10 cellular contexts compared by ENCODE assay signal in genomic region chr11:22634897-22635629, GRCh38. TPM values are rescaled to one million over a fixed set of nuclear protein-coding genes. Genes with fewer than 3 reads are reported as not detected.
DNase-seq lines count a peak whose midpoint lies in the region; ATAC-seq and TF ChIP-seq lines count a peak whose summit lies in the region.
"Had no signal": no experiment of that assay in that cellular context is flagged by ENCODE, and none has a peak within 500 bp of the region (broad histone marks: within the 10 kb centered on the region; RNA-seq: fewer than 3 reads in every experiment).

No MANE protein-coding gene starts in this region.

- intact Hi-C loops in left colon (cut with DNase I, micrococcal nuclease) = no loop called here

- H3K9me3 Mint-ChIP-seq in activated CD8-positive, alpha-beta T cell treated with anti-CD3 and anti-CD28 coated beads, Interleukin-2, amount 10 ng/mL, durations not matched to agents 7 days and 5 days (ENCODE audit: insufficient read depth) = no peaks in the 10 kb centered on the region
- H3K9me3 Mint-ChIP-seq in mesothelial cell of epicardium = no peaks in the 10 kb centered on the region
- H3K9me3 Mint-ChIP-seq: central memory CD8-positive, alpha-beta T cell had no signal

- H3K27ac Mint-ChIP-seq in activated CD8-positive, alpha-beta T cell treated with anti-CD3 and anti-CD28 coated beads, Interleukin-2, amount 10 ng/mL, durations not matched to agents 7 days and 5 days = no peak overlapping the region
- H3K27ac Mint-ChIP-seq in mesothelial cell of epicardium = no peak overlapping the region

- peak; percentile 50 for ATAC-seq in activated CD8-positive, alpha-beta T cell treated with anti-CD3 and anti-CD28 coated beads, Interleukin-2, amount 10 ng/mL, durations not matched to agents 7 days and 5 days
- ATAC-seq in left colon = peak; percentile 89

- no peaks in the 10 kb centered on the region for H3K4me1 Mint-ChIP-seq in activated CD8-positive, alpha-beta T cell treated with anti-CD3 and anti-CD28 coated beads, Interleukin-2, amount 10 ng/mL, durations not matched to agents 7 days and 5 days (ENCODE audit: low read depth)
- peaks cover 5% of the 10 kb centered on the region for H3K4me1 Mint-ChIP-seq in mesothelial cell of epicardium

- H3K4me3 Mint-ChIP-seq in activated CD8-positive, alpha-beta T cell treated with anti-CD3 and anti-CD28 coated beads, Interleukin-2, amount 10 ng/mL, durations not matched to agents 7 days and 5 days = no peak overlapping the region
- no peak overlapping the region for H3K4me3 Mint-ChIP-seq in mesothelial cell of epicardium
- H3K4me3 Mint-ChIP-seq: central memory CD8-positive, alpha-beta T cell had no signal

- CTCF ChIA-PET in activated CD8-positive, alpha-beta T cell treated with anti-CD3 and anti-CD28 coated beads, Interleukin-2, amount 10 ng/mL, durations not matched to agents 7 days and 5 days (lab: Charles Lee) = interaction anchor here (0.7 kb wide), 1 partner anchor 10 kb away, joined by 3 read pairs; the partner anchor contains the start of gene FANCF

- DNase-seq in DMS53 (lab: John Stamatoyannopoulos, UW) (peak; percentile 85), LHCN-M2 (ENCODE audit: low read depth) (peak; percentile 73), left colon (peak; percentile 40 to 42), amniotic stem cell (lab: John Stamatoyannopoulos, UW) (no peak), GF-D8 (lab: John Stamatoyannopoulos, UW) (no peak), CD1c-positive myeloid dendritic cell (ENCODE audit: extremely low spot score) (no peak), mesothelial cell of epicardium (ENCODE audit: low spot score in 2 of 2, unreplicated experiment in 2 of 2) (no peak)
- DNase-seq in activated CD8-positive, alpha-beta T cell treated with anti-CD3 and anti-CD28 coated beads, Interleukin-2, amount 10 ng/mL, durations not matched to agents 7 days and 5 days = no peak
- DNase-seq: activated CD4-positive, alpha-beta T cell treated with anti-CD3 and anti-CD28 coated beads, Interleukin-2, amount 50 U/mL, for 48 hours had no signal

- no peaks in the 10 kb centered on the region for H3K36me3 Mint-ChIP-seq in activated CD8-positive, alpha-beta T cell treated with anti-CD3 and anti-CD28 coated beads, Interleukin-2, amount 10 ng/mL, durations not matched to agents 7 days and 5 days (ENCODE audit: low read depth)
- H3K36me3 Mint-ChIP-seq in mesothelial cell of epicardium = no peaks in the 10 kb centered on the region

- POLR2A ChIA-PET in activated CD8-positive, alpha-beta T cell treated with anti-CD3 and anti-CD28 coated beads, Interleukin-2, amount 10 ng/mL, durations not matched to agents 7 days and 5 days (lab: Charles Lee) = interaction anchor here (1.2 kb wide), 1 partner anchor 9 kb away, joined by 4 read pairs; no protein-coding TSS in a partner anchor

- H3K27me3 Mint-ChIP-seq in activated CD8-positive, alpha-beta T cell treated with anti-CD3 and anti-CD28 coated beads, Interleukin-2, amount 10 ng/mL, durations not matched to agents 7 days and 5 days (ENCODE audit: low read depth) = no peaks in the 10 kb centered on the region
- no peaks in the 10 kb centered on the region for H3K27me3 Mint-ChIP-seq in mesothelial cell of epicardium (ENCODE audit: low read depth)
- H3K27me3 Mint-ChIP-seq: central memory CD8-positive, alpha-beta T cell had no signal

- TF ChIP-seq CTCF in mesothelial cell of epicardium (IDR thresholded peaks at IDR 0.05; ENCODE audit: unreplicated experiment) = no peak

RNA-seq across cellular contexts. Expression of gene FANCF, which starts 9.4 kb away (rescaled TPM):
- total RNA-seq in LHCN-M2 (2014; rRNA removed) = 8.6 and 9.1 TPM in 2 replicates
- polyA plus RNA-seq in LHCN-M2 (2012) = 3.1 TPM
- total RNA-seq in activated CD8-positive, alpha-beta T cell treated with anti-CD3 and anti-CD28 coated beads, Interleukin-2, amount 10 ng/mL, durations not matched to agents 7 days and 5 days = 10 to 100 TPM; 14.6 to 14.7 TPM
- 10 to 100 TPM; 13.3 to 17.5 TPM for total RNA-seq in left colon
- 17.4 to 18.2 TPM (median 17.4 TPM) in 3 replicates for total RNA-seq in mesothelial cell of epicardium

RNA-seq across cellular contexts. Expression of gene GAS2, which starts 31.3 kb away (rescaled TPM):
- total RNA-seq in LHCN-M2 (2014; rRNA removed) = 0.40 and 1.6 TPM in 2 replicates
- polyA plus RNA-seq in LHCN-M2 (2012) = 0.46 TPM
- 1 to 10 TPM in 1 of 2 experiments, under 1 TPM in 1; 0.89 to 1.5 TPM for total RNA-seq in activated CD8-positive, alpha-beta T cell treated with anti-CD3 and anti-CD28 coated beads, Interleukin-2, amount 10 ng/mL, durations not matched to agents 7 days and 5 days
- 1 to 10 TPM; 1.6 to 2.5 TPM for total RNA-seq in left colon
- total RNA-seq in mesothelial cell of epicardium = 14.8 to 17.8 TPM (median 14.9 TPM) in 3 replicates

Comparison
In these comparisons a context has a peak if more than half of its experiments do, and no peak if none do; other contexts are left out.
1. DNase-seq: peak in DMS53 (single experiment), LHCN-M2 (single experiment) and left colon (2 of 2); none in activated CD8-positive, alpha-beta T cell treated with anti-CD3 and anti-CD28 coated beads, Interleukin-2, amount 10 ng/mL, durations not matched to agents 7 days and 5 days (single experiment), amniotic stem cell (single experiment), GF-D8 (single experiment), CD1c-positive myeloid dendritic cell (single experiment) and mesothelial cell of epicardium (0 of 2).